Comparison of ENCODE assay signal across 9 cellular contexts in the genomic region with DNA sequence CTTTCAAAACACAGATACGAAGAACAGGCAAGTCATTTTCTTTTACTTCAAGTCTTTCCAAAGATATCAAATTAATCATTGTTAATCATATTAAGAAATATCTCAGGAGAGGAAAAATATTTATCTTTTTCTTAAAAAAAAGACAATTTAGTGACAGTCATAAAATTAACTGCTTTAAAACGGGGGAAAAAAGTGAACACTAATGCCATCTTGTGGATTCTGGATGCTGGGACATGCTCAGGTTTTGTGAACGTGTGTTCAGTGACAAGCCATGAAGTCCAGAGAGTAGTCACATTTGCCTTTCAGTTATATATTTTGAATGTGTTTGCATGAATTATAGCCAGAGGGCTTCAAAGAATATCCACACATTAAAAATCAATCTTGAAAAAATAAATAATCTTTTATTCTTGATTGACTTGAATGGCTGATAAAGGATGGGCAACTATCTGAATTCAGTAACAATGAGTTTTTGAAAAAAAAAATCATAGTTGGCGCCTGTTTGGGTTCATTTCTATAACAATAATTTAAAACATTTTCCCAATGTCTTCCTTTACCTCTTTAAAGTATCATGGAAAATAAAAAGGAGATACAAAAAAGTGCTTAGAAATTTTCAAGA.
DNase-seq lines count a peak whose midpoint lies in the region; ATAC-seq, FAIRE-seq and TF ChIP-seq lines count a peak whose summit lies in the region.
"Had no signal": no experiment of that assay in that cellular context is flagged by ENCODE, and none has a peak within 500 bp of the region (broad histone marks: within the 10 kb centered on the region; RNA-seq: fewer than 3 reads in every experiment).

No MANE protein-coding gene starts in this region.

- TF ChIP-seq CTCF in LNCaP clone FGC (IDR thresholded peaks at IDR 0.05; ENCODE audit: control insufficient read depth, extremely low read depth, insufficient read depth) (peak; percentile 69), keratinocyte (optimal IDR thresholded peaks at IDR 0.05 in 1 of 3, IDR thresholded peaks at IDR 0.05 in 1 of 3, conservative IDR thresholded peaks at IDR 0.05 in 1 of 3; ENCODE audit: extremely low read depth in 1 of 3, insufficient read depth in 2 of 3, low read length in 3 of 3) (peak; percentile 43 to 70 (median 69))

- no peak overlapping the region for H3K4me2 ChIP-seq in keratinocyte (ENCODE audit: control insufficient read depth, extremely low read depth, insufficient read depth, low read depth, low read length)

- no peaks in the 10 kb centered on the region for H3K36me3 ChIP-seq in keratinocyte (ENCODE audit: control insufficient read depth in 2 of 2, extremely low read depth in 1 of 2, insufficient read depth in 2 of 2, low read length in 2 of 2)

- H3K9me1 ChIP-seq in keratinocyte (ENCODE audit: control insufficient read depth, extremely low read depth, insufficient read depth, low read length), result no peaks in the 10 kb centered on the region

- no peaks in the 10 kb centered on the region for H3K9me3 ChIP-seq in keratinocyte (ENCODE audit: control insufficient read depth, low read depth, low read length)

- peak; percentile 77 for ATAC-seq in GM21390 (IDR thresholded peaks at IDR 0.05; ENCODE audit: unreplicated experiment)
- peak; percentile 35 for ATAC-seq in activated T-helper 17 cell treated with anti-CD3 and anti-CD28 coated beads, Interleukin-2, amount 50 U/mL, for 72 hours (replicated peaks)
- ATAC-seq in activated naive CD8-positive, alpha-beta T cell treated with anti-CD3 and anti-CD28 coated beads, Interleukin-2, amount 50 U/mL, for 24 hours, result no peak

- no peak overlapping the region for H3K9ac ChIP-seq in keratinocyte (ENCODE audit: control insufficient read depth, extremely low read depth, insufficient read depth, low read length)

- dilution Hi-C loops in keratinocyte (cut with MboI; ENCODE audit: extremely low pct_ligation_motif_present, low sequenced_read_pairs), result no loop called here

- H4K20me1 ChIP-seq in keratinocyte (ENCODE audit: control insufficient read depth, extremely low read depth, insufficient read depth, low read length), result no peaks in the 10 kb centered on the region

- peaks cover 5% of the 10 kb centered on the region for H3K9me3 Mint-ChIP-seq in activated T-helper 17 cell treated with anti-CD3 and anti-CD28 coated beads, Interleukin-2, amount 50 U/mL, for 72 hours
- H3K9me3 Mint-ChIP-seq in activated naive CD8-positive, alpha-beta T cell treated with anti-CD3 and anti-CD28 coated beads, Interleukin-2, amount 50 U/mL, for 24 hours, result peaks cover 6% of the 10 kb centered on the region
- H3K9me3 Mint-ChIP-seq: dendritic cell treated with granulocyte-macrophage colony-stimulating factor and Interleukin-4, amounts not matched to agents 40 ng/mL and 50 ng/mL, for 4 days had no signal

- no peaks in the 10 kb centered on the region for H3K27me3 ChIP-seq in keratinocyte (ENCODE audit: control insufficient read depth, extremely low read depth, insufficient read depth, low read length)

- H3K79me2 ChIP-seq in keratinocyte (ENCODE audit: control insufficient read depth, insufficient read depth, low read length), result no peaks in the 10 kb centered on the region

- H3K27ac ChIP-seq in keratinocyte (ENCODE audit: control insufficient read depth, insufficient read depth, low read length), result no peak overlapping the region

- no peak overlapping the region for H2AFZ ChIP-seq in keratinocyte (ENCODE audit: control insufficient read depth, low read length)

- H3K4me3 Mint-ChIP-seq in activated T-helper 17 cell treated with anti-CD3 and anti-CD28 coated beads, Interleukin-2, amount 50 U/mL, for 72 hours, result no peak overlapping the region
- no peak overlapping the region for H3K4me3 Mint-ChIP-seq in activated naive CD8-positive, alpha-beta T cell treated with anti-CD3 and anti-CD28 coated beads, Interleukin-2, amount 50 U/mL, for 24 hours
- H3K4me3 Mint-ChIP-seq: dendritic cell treated with granulocyte-macrophage colony-stimulating factor and Interleukin-4, amounts not matched to agents 40 ng/mL and 50 ng/mL, for 4 days had no signal

- peaks cover 5% of the 10 kb centered on the region for H3K27me3 Mint-ChIP-seq in activated T-helper 17 cell treated with anti-CD3 and anti-CD28 coated beads, Interleukin-2, amount 50 U/mL, for 72 hours
- H3K27me3 Mint-ChIP-seq in activated naive CD8-positive, alpha-beta T cell treated with anti-CD3 and anti-CD28 coated beads, Interleukin-2, amount 50 U/mL, for 24 hours, result no peaks in the 10 kb centered on the region
- H3K27me3 Mint-ChIP-seq: dendritic cell treated with granulocyte-macrophage colony-stimulating factor and Interleukin-4, amounts not matched to agents 40 ng/mL and 50 ng/mL, for 4 days had no signal

- H3K27ac Mint-ChIP-seq in activated T-helper 17 cell treated with anti-CD3 and anti-CD28 coated beads, Interleukin-2, amount 50 U/mL, for 72 hours, result no peak overlapping the region
- H3K27ac Mint-ChIP-seq in activated naive CD8-positive, alpha-beta T cell treated with anti-CD3 and anti-CD28 coated beads, Interleukin-2, amount 50 U/mL, for 24 hours, result no peak overlapping the region
- H3K27ac Mint-ChIP-seq: dendritic cell treated with granulocyte-macrophage colony-stimulating factor and Interleukin-4, amounts not matched to agents 40 ng/mL and 50 ng/mL, for 4 days had no signal

- FAIRE-seq in keratinocyte (lab: Jason Lieb, UNC), result peak; percentile 17

- no peaks in the 10 kb centered on the region for H3K36me3 Mint-ChIP-seq in activated T-helper 17 cell treated with anti-CD3 and anti-CD28 coated beads, Interleukin-2, amount 50 U/mL, for 72 hours (ENCODE audit: low read depth)
- no peaks in the 10 kb centered on the region for H3K36me3 Mint-ChIP-seq in activated naive CD8-positive, alpha-beta T cell treated with anti-CD3 and anti-CD28 coated beads, Interleukin-2, amount 50 U/mL, for 24 hours (ENCODE audit: low read depth)

- H3K4me3 ChIP-seq in LNCaP clone FGC (ENCODE audit: low read depth, low read length) (no peak overlapping the region), keratinocyte (ENCODE audit: control insufficient read depth in 2 of 3, extremely low read depth in 1 of 3, insufficient read depth in 2 of 3, low read depth in 1 of 3, low read length in 3 of 3) (no peak overlapping the region)

- no peaks in the 10 kb centered on the region for H3K4me1 Mint-ChIP-seq in activated T-helper 17 cell treated with anti-CD3 and anti-CD28 coated beads, Interleukin-2, amount 50 U/mL, for 72 hours
- H3K4me1 Mint-ChIP-seq in activated naive CD8-positive, alpha-beta T cell treated with anti-CD3 and anti-CD28 coated beads, Interleukin-2, amount 50 U/mL, for 24 hours, result peaks cover 11% of the 10 kb centered on the region

- DNase-seq in SKM-1 treated with dmso at 0.1 percent for 144 hours (lab: John Stamatoyannopoulos, UW; ENCODE audit: unreplicated experiment), result peak; percentile 21
- no peak for DNase-seq in SKM-1 (lab: John Stamatoyannopoulos, UW; ENCODE audit: unreplicated experiment)
- no peak for DNase-seq in LNCaP clone FGC (ENCODE audit: low read depth)
- no peak for DNase-seq in keratinocyte (ENCODE audit: low read depth, low spot score)
- DNase-seq in OCI-M2 (lab: John Stamatoyannopoulos, UW; ENCODE audit: unreplicated experiment), result no peak
- no peak for DNase-seq in activated naive CD8-positive, alpha-beta T cell treated with anti-CD3 and anti-CD28 coated beads, Interleukin-2, amount 50 U/mL, for 24 hours

- H3K4me1 ChIP-seq in keratinocyte (ENCODE audit: control insufficient read depth, extremely low read depth, insufficient read depth, low read length), result peaks cover 9% of the 10 kb centered on the region
